In the genomic region with DNA sequence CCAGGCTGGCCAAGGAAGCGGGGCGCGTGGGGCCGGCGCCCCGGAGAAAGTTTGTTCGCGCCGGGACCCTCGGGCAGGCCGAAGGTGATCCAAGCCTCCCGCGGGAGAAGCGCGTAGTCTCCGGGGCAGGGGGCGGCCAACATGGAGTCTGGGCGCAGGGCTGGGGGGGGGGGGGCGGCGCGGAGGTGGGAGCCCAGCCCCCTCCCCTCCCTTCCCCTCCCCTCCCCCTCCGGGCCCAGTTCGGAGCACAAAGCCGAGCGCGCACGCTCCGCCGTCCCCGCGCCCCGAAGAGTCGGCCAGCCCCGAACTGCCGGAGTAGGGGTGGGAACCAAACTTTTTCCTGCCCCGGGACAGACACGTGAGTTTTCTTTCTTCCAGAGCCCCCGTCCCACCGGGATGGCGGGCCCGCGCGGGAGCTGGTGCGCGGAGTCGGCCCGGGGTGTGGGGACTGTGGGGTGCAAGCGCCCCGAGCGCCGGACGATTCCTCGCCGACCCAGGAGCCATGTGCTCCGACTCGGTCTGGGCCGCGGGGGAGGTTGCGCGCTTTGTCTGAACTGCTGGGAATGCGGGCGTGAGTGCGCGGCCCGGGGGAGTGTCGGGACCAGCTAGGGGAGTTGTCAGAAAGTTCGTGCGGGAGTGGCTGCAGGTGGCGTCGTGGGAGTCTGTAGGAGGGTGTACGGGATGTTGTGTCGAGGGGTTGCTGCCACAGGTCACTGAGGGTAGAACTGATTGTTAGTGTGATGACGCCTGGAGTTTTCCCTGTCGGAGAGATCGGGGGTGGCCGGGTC, we compare ENCODE assay signal across 1 cellular context.
A peak's percentile ranks its signal among the peaks of the same experiment; 100 is the strongest.
TF ChIP-seq lines count a peak whose summit lies in the region.

No MANE protein-coding gene starts in this region.

TF ChIP-seq in K562, 482 proteins besides CTCF, POLR2A, EP300 and RAD21 (continued from another document):
- TF ChIP-seq ZNF174 (CRISPR knock-in tag; IDR thresholded peaks at IDR 0.05): no peak
- peak; percentile 67 for TF ChIP-seq SAP30 (IDR thresholded peaks at IDR 0.05; ENCODE audit: borderline replicate concordance, insufficient read depth, low read depth, low read length, poor library complexity, severe bottlenecking)
- TF ChIP-seq SIN3A (IDR thresholded peaks at IDR 0.05; ENCODE audit: borderline replicate concordance in 2 of 2, control insufficient read depth in 1 of 2, low read depth in 2 of 2, low read length in 2 of 2): peak in 1 of 2 experiments; percentile 4; a peak in 2 of 4 replicates
- peak; percentile 56 for TF ChIP-seq TEAD4 (IDR thresholded peaks at IDR 0.05; ENCODE audit: low read length)
- TF ChIP-seq TEAD4 (CRISPR knock-in tag; IDR thresholded peaks at IDR 0.05; ENCODE audit: borderline replicate concordance): no peak
- TF ChIP-seq HLTF (IDR thresholded peaks at IDR 0.05): 0 out of 2 replicates have a peak, but pooled peaks have one; percentile 58
- peak; percentile 58 for TF ChIP-seq BHLHE40 (IDR thresholded peaks at IDR 0.05; ENCODE audit: low read length)
- TF ChIP-seq SMAD4 (CRISPR knock-in tag; conservative IDR thresholded peaks at IDR 0.05): peak; percentile 75
- peak in 1 of 2 experiments; percentile 36; a peak in 1 of 4 replicates for TF ChIP-seq NONO (IDR thresholded peaks at IDR 0.05; ENCODE audit: low read depth in 2 of 2, low read length in 1 of 2)
- TF ChIP-seq ZNF212 (CRISPR knock-in tag; IDR thresholded peaks at IDR 0.05): no peak
- TF ChIP-seq POLR2AphosphoS5 (IDR thresholded peaks at IDR 0.05; ENCODE audit: control insufficient read depth, insufficient read depth, low read depth, low read length): peak; percentile 45; the same call in 1 of the 2 replicates
- TF ChIP-seq, protein P1, sequence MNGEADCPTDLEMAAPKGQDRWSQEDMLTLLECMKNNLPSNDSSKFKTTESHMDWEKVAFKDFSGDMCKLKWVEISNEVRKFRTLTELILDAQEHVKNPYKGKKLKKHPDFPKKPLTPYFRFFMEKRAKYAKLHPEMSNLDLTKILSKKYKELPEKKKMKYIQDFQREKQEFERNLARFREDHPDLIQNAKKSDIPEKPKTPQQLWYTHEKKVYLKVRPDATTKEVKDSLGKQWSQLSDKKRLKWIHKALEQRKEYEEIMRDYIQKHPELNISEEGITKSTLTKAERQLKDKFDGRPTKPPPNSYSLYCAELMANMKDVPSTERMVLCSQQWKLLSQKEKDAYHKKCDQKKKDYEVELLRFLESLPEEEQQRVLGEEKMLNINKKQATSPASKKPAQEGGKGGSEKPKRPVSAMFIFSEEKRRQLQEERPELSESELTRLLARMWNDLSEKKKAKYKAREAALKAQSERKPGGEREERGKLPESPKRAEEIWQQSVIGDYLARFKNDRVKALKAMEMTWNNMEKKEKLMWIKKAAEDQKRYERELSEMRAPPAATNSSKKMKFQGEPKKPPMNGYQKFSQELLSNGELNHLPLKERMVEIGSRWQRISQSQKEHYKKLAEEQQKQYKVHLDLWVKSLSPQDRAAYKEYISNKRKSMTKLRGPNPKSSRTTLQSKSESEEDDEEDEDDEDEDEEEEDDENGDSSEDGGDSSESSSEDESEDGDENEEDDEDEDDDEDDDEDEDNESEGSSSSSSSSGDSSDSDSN (IDR thresholded peaks at IDR 0.05; ENCODE audit: borderline replicate concordance in 1 of 2, low read depth in 2 of 2, low read length in 2 of 2): peak in 1 of 2 experiments; percentile 75; a peak in 1 of 4 replicates
- TF ChIP-seq CCNT2 (IDR thresholded peaks at IDR 0.05; ENCODE audit: borderline replicate concordance, extremely low read depth, insufficient read length, low read depth, low read length): peak; percentile 31
- TF ChIP-seq, protein P2, sequence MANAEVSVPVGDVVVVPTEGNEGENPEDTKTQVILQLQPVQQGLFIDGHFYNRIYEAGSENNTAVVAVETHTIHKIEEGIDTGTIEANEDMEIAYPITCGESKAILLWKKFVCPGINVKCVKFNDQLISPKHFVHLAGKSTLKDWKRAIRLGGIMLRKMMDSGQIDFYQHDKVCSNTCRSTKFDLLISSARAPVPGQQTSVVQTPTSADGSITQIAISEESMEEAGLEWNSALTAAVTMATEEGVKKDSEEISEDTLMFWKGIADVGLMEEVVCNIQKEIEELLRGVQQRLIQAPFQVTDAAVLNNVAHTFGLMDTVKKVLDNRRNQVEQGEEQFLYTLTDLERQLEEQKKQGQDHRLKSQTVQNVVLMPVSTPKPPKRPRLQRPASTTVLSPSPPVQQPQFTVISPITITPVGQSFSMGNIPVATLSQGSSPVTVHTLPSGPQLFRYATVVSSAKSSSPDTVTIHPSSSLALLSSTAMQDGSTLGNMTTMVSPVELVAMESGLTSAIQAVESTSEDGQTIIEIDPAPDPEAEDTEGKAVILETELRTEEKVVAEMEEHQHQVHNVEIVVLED (CRISPR knock-in tag; IDR thresholded peaks at IDR 0.05): peak; percentile 46; the same call in 1 of the 2 replicates
- TF ChIP-seq CBFA2T3 (IDR thresholded peaks at IDR 0.05): peak; percentile 65
- no peak for TF ChIP-seq DDX20 (tag; IDR thresholded peaks at IDR 0.05; ENCODE audit: low read depth)
- peak; percentile 88 for TF ChIP-seq EP400 (IDR thresholded peaks at IDR 0.05)
- peak; percentile 50 for TF ChIP-seq ARID1B (IDR thresholded peaks at IDR 0.05)
- 0 out of 2 replicates have a peak, but pooled peaks have one; percentile 15 for TF ChIP-seq SMARCA4 (IDR thresholded peaks at IDR 0.05)
- TF ChIP-seq, protein P3, sequence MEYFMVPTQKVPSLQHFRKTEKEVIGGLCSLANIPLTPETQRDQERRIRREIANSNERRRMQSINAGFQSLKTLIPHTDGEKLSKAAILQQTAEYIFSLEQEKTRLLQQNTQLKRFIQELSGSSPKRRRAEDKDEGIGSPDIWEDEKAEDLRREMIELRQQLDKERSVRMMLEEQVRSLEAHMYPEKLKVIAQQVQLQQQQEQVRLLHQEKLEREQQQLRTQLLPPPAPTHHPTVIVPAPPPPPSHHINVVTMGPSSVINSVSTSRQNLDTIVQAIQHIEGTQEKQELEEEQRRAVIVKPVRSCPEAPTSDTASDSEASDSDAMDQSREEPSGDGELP (CRISPR knock-in tag; IDR thresholded peaks at IDR 0.05; ENCODE audit: borderline replicate concordance): peak; percentile 49; the same call in 1 of the 2 replicates
